ENCODE assay signal across 19 cellular contexts in the genomic region with DNA sequence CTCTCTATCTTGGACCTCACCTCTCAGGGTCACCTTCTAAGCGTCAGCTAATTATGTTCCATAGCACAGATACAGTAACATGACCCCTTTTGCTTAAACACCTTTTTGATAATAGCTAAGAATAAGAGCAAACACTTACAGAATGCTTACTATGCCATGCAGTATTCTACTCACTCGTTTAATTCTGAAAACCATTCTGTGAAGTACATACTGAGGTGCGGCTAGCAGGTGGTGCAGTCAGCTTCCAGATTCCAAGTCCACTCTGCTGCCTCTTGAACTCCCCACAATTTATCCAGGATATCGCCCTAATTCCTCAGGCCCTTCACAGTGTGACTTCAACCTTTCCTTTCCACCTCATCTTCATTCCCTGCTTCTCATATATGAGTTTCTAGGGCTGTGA.
"Had no signal": no experiment of that assay in that cellular context is flagged by ENCODE, and none has a peak within 500 bp of the region (broad histone marks: within the 10 kb centered on the region; RNA-seq: fewer than 3 reads in every experiment).

No MANE protein-coding gene starts in this region.

- H3K27me3 ChIP-seq: esophagus muscularis mucosa, gastroesophageal sphincter, pancreas, tibial artery had no signal

- H3K36me3 ChIP-seq: esophagus muscularis mucosa, pancreas had no signal

- H3K9me3 ChIP-seq: esophagus muscularis mucosa, gastroesophageal sphincter, pancreas, tibial artery had no signal

- ATAC-seq: gastroesophageal sphincter; left lobe of liver; natural killer cell treated with Interleukin-12 subunit alpha and Interleukin-12 subunit beta and Interleukin-15 and Interleukin-18, amount 100 ng/mL, for 72 hours; pancreas; right cardiac atrium had no signal

- H3K9me3 Mint-ChIP-seq: natural killer cell treated with Interleukin-12 subunit alpha and Interleukin-12 subunit beta and Interleukin-15 and Interleukin-18, amount 100 ng/mL, for 72 hours had no signal

- H3K4me3 ChIP-seq: esophagus muscularis mucosa, gastroesophageal sphincter, lung, pancreas, tibial artery had no signal

- H3K27ac Mint-ChIP-seq: progenitor cell of endocrine pancreas had no signal

- H3K4me1 ChIP-seq: esophagus muscularis mucosa, gastroesophageal sphincter, tibial artery had no signal

- H3K4me3 Mint-ChIP-seq: natural killer cell treated with Interleukin-12 subunit alpha and Interleukin-12 subunit beta and Interleukin-15 and Interleukin-18, amount 100 ng/mL, for 72 hours had no signal

- H3K36me3 Mint-ChIP-seq: natural killer cell treated with Interleukin-12 subunit alpha and Interleukin-12 subunit beta and Interleukin-15 and Interleukin-18, amount 100 ng/mL, for 72 hours had no signal

- DNase-seq: effector memory CD4-positive, alpha-beta T cell; glutamatergic neuron; islet precursor cell; mesenchymal stem cell; midbrain; occipital lobe; pancreas; right cardiac atrium; small intestine; stimulated activated CD4-positive, alpha-beta T cell treated with anti-CD3 and anti-CD28 coated beads, Interleukin-12 subunit alpha, Interleukin-12 subunit beta, amount 100 ng/mL, for 4 hours; stimulated activated naive CD4-positive, alpha-beta T cell treated with Interleukin-2 at 50 U/mL for 16 hours; tibial artery had no signal

- H3K27me3 Mint-ChIP-seq: natural killer cell treated with Interleukin-12 subunit alpha and Interleukin-12 subunit beta and Interleukin-15 and Interleukin-18, amount 100 ng/mL, for 72 hours; progenitor cell of endocrine pancreas had no signal

- FAIRE-seq: endometrium, pancreas, small intestine had no signal

- H3K27ac ChIP-seq: esophagus muscularis mucosa, gastroesophageal sphincter, pancreas, tibial artery had no signal
